Comparison of ENCODE assay signal across 20 cellular contexts in the genomic region with DNA sequence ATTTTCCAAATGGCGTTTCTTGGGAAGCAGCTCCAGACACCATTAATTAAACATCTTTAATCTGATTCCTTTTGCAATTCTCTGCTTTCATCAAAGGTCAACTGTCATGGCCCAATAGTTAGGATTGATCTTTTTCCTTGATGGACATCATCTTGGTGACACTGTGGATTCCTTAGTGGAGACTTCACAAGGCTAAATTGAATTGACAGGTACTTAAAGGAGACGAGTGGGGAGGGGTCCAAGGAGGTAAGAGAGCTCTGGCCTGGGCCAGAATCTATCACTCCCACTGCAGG. TPM values are rescaled to one million over a fixed set of nuclear protein-coding genes. Genes with fewer than 3 reads are reported as not detected.
A peak's percentile ranks its signal among the peaks of the same experiment; 100 is the strongest.
DNase-seq lines count a peak whose midpoint lies in the region; TF ChIP-seq lines count a peak whose summit lies in the region.
"Had no signal": no experiment of that assay in that cellular context is flagged by ENCODE, and none has a peak within 500 bp of the region (broad histone marks: within the 10 kb centered on the region; RNA-seq: fewer than 3 reads in every experiment).

No MANE protein-coding gene starts in this region.

- H4K8ac ChIP-seq in trophoblast cell (ENCODE audit: low read depth, low read length), result no peak overlapping the region

- no CpG with 5 or more reads among the region's 2 CpGs for WGBS in trophoblast cell (ENCODE audit: extremely low coverage, insufficient coverage, insufficient read length)

- no peak overlapping the region for H4K12ac ChIP-seq in trophoblast cell (ENCODE audit: low read depth, low read length)

- H3K9ac ChIP-seq in MM.1S (ENCODE audit: low read length), result no peak overlapping the region
- no peak overlapping the region for H3K9ac ChIP-seq in trophoblast cell (ENCODE audit: low read length)
- H3K9ac ChIP-seq: GM23248 had no signal

- H3K4ac ChIP-seq in trophoblast cell (ENCODE audit: low read depth, low read length), result no peak overlapping the region

- H3K4me2 ChIP-seq in MM.1S (ENCODE audit: low read depth, low read length) (peak overlapping the region; percentile 81), trophoblast cell (ENCODE audit: low read length) (no peak overlapping the region)
- H3K4me2 ChIP-seq: A549 had no signal

- H3K9me3 ChIP-seq in MM.1S (replicated peaks; ENCODE audit: insufficient read depth, low read length) (no peaks in the 10 kb centered on the region), trophoblast cell (ENCODE audit: insufficient read depth, low read depth, low read length) (no peaks in the 10 kb centered on the region)
- H3K9me3 ChIP-seq: Caco-2 had no signal

- H2BK5ac ChIP-seq in trophoblast cell (ENCODE audit: low read depth, low read length, poor library complexity), result peak overlapping the region; percentile 10

- no peak overlapping the region for H3K23ac ChIP-seq in trophoblast cell (ENCODE audit: low read length)

- no peak overlapping the region for H2AK5ac ChIP-seq in trophoblast cell (ENCODE audit: low read length)

- H3K36me3 ChIP-seq in MM.1S (replicated peaks; ENCODE audit: insufficient read depth, low read length) (no peaks in the 10 kb centered on the region), trophoblast cell (ENCODE audit: control insufficient read depth in 1 of 2, insufficient read depth in 2 of 2, low read length in 2 of 2) (no peaks in the 10 kb centered on the region)

- DNase-seq in AG20443 (ENCODE audit: low spot score) (peak; percentile 1), MM.1S (no peak), mesenteric fat pad (ENCODE audit: low spot score) (peak; percentile 16), trophoblast cell (no peak), RPMI8226 (no peak), DMS114 treated with DMSO at 0.1 percent for 48 hours (lab: John Stamatoyannopoulos, UW; ENCODE audit: unreplicated experiment) (no peak), NCI-H1417 (lab: John Stamatoyannopoulos, UW) (no peak)
- DNase-seq: 8988T; ACHN; C1 segment of cervical spinal cord; CD4-positive, alpha-beta memory T cell; EL; GDM1; GM23248; H7; HCEC 1CT had no signal

- H3K14ac ChIP-seq in trophoblast cell (ENCODE audit: low read length), result no peak overlapping the region

- TF ChIP-seq CTCF in MM.1S (IDR thresholded peaks at IDR 0.05; ENCODE audit: low read length), result no peak

- H3K27ac ChIP-seq in MM.1S (ENCODE audit: low read length), result no peak overlapping the region
- H3K27ac ChIP-seq in trophoblast cell (ENCODE audit: low read depth, low read length), result peak overlapping the region; percentile 64
- H3K27ac ChIP-seq: A549, GM23248 had no signal

- no peaks in the 10 kb centered on the region for H3K9me2 ChIP-seq in MM.1S (replicated peaks; ENCODE audit: insufficient read depth, low read length)

- H3K4me3 ChIP-seq in MM.1S (ENCODE audit: low read length) (peak overlapping the region; percentile 36), trophoblast cell (ENCODE audit: low read depth, low read length) (no peak overlapping the region)
- H3K4me3 ChIP-seq: A549, GM12878, GM23248 had no signal

- no peak overlapping the region for H2AFZ ChIP-seq in MM.1S (ENCODE audit: low read length)
- H2AFZ ChIP-seq in trophoblast cell (ENCODE audit: insufficient read depth, low read length, poor library complexity), result no peak overlapping the region
- H2AFZ ChIP-seq: GM23248 had no signal

- peaks cover 4% of the 10 kb centered on the region for H3K79me1 ChIP-seq in trophoblast cell (ENCODE audit: low read length)

- H4K91ac ChIP-seq in trophoblast cell (ENCODE audit: low read depth, low read length), result no peak overlapping the region

- H3K27me3 ChIP-seq in MM.1S (replicated peaks; ENCODE audit: insufficient read depth, low read length) (peaks cover 61% of the 10 kb centered on the region), trophoblast cell (ENCODE audit: insufficient read depth, low read length) (no peaks in the 10 kb centered on the region)

- H3F3A ChIP-seq in MM.1S (ENCODE audit: insufficient read depth, low read length), result peaks cover 10% of the 10 kb centered on the region

- H4K20me1 ChIP-seq in MM.1S (ENCODE audit: insufficient read depth, low read length), result no peaks in the 10 kb centered on the region

- H2BK120ac ChIP-seq in trophoblast cell (ENCODE audit: insufficient read depth, low read length, poor library complexity), result no peak overlapping the region

- H3K4me1 ChIP-seq in MM.1S (ENCODE audit: low read length), result peaks cover 5% of the 10 kb centered on the region; the same call in 1 of the 2 replicates
- H3K4me1 ChIP-seq in trophoblast cell (ENCODE audit: control insufficient read depth in 1 of 2, insufficient read depth in 2 of 2, low read length in 2 of 2), result peaks cover 3 to 15% of the 10 kb centered on the region in 2 experiments
- H3K4me1 ChIP-seq: A549, Caco-2 had no signal

- no peak overlapping the region for H2BK12ac ChIP-seq in trophoblast cell (ENCODE audit: low read length)

- no peaks in the 10 kb centered on the region for H3K79me2 ChIP-seq in MM.1S (ENCODE audit: low read length)
- no peaks in the 10 kb centered on the region for H3K79me2 ChIP-seq in trophoblast cell (ENCODE audit: control insufficient read depth, insufficient read depth, low read length, poor library complexity)

- H3K18ac ChIP-seq in trophoblast cell (ENCODE audit: low read length), result no peak overlapping the region

RNA-seq across cellular contexts. Expression of a gene that starts 10.0 kb away (rescaled TPM):
- 3.1 TPM for total RNA-seq in mesenteric fat pad
- polyA plus RNA-seq in trophoblast cell (2013), result 3.2 and 3.6 TPM in 2 replicates
- total RNA-seq: CD4-positive, alpha-beta memory T cell; GM12878; GM23248 had no signal
- polyA plus RNA-seq: BJ; CD4-positive, alpha-beta memory T cell; GM23248 had no signal

Comparison
In these comparisons a context has a peak if more than half of its experiments do, and no peak if none do; other contexts are left out.
1. DNase-seq: peak in AG20443 (single experiment) and mesenteric fat pad (single experiment); none in MM.1S (single experiment), trophoblast cell (0 of 2), RPMI8226 (single experiment), DMS114 treated with DMSO at 0.1 percent for 48 hours (single experiment) and NCI-H1417 (0 of 3).